Comparison of ENCODE assay signal across 1 cellular context in the genomic region with DNA sequence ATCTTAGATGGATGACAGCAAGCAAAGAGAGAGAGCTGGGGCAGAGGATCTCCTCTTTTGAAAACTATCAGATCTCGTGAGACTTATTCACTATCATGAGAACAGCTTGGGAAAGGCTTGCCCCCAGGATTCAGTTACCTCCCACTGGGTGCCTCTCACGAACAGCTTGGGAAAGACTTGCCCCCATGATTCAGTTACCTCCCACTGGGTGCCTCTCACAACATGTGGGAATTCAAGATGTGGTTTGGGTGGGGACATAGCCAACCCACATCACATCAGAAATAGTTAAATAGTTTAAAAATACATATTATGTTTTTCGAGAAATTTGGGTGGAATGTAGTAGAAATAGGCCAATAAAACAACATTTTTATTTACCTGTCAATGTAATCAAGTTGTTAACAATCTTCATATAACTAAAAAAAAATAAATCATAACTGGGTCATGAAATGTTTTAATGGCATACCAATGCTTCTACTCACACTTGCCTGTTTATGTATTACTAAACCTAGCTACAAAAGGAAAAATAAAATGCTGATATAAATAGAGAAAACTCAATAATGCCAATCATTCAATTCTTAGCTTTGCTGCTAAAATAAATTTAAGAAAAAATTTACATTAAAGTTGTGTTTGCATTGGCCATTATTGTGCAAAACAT.
TF ChIP-seq lines count a peak whose summit lies in the region.

No MANE protein-coding gene starts in this region.

TF ChIP-seq in H1, 55 proteins besides CTCF, POLR2A, EP300 and RAD21:
- TF ChIP-seq, protein P1, sequence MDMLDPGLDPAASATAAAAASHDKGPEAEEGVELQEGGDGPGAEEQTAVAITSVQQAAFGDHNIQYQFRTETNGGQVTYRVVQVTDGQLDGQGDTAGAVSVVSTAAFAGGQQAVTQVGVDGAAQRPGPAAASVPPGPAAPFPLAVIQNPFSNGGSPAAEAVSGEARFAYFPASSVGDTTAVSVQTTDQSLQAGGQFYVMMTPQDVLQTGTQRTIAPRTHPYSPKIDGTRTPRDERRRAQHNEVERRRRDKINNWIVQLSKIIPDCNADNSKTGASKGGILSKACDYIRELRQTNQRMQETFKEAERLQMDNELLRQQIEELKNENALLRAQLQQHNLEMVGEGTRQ (IDR thresholded peaks at IDR 0.05; ENCODE audit: low read length), result no peak
- TF ChIP-seq SAP30 (IDR thresholded peaks at IDR 0.05; ENCODE audit: insufficient read depth, insufficient replicate concordance, low read length) (no peak), MAFK (IDR thresholded peaks at IDR 0.05; ENCODE audit: low read depth, low read length) (no peak), HDAC2 (IDR thresholded peaks at IDR 0.05; ENCODE audit: borderline replicate concordance in 1 of 2, low read depth in 2 of 2, low read length in 2 of 2) (no peak), SP1 (IDR thresholded peaks at IDR 0.05; ENCODE audit: low read depth, low read length) (no peak), ZNF274 (IDR thresholded peaks at IDR 0.05; ENCODE audit: borderline replicate concordance, extremely low read depth, low read length) (no peak), CHD2 (IDR thresholded peaks at IDR 0.05; ENCODE audit: low read length) (no peak), HDAC6 (IDR thresholded peaks at IDR 0.05; ENCODE audit: low read depth, low read length) (no peak), CTBP2 (IDR thresholded peaks at IDR 0.05; ENCODE audit: borderline replicate concordance, insufficient read depth, insufficient read length, low read length) (no peak), PHF8 (conservative IDR thresholded peaks at IDR 0.05; ENCODE audit: low read depth, low read length) (no peak), JUND (IDR thresholded peaks at IDR 0.05; ENCODE audit: low read length) (no peak), POLR2AphosphoS5 (IDR thresholded peaks at IDR 0.05; ENCODE audit: low read depth, low read length) (no peak), BCL11A (IDR thresholded peaks at IDR 0.05; ENCODE audit: low read depth in 2 of 2, low read length in 2 of 2) (no peak), RFX5 (IDR thresholded peaks at IDR 0.05; ENCODE audit: borderline replicate concordance, low read depth, low read length) (no peak)
- TF ChIP-seq, protein P2, sequence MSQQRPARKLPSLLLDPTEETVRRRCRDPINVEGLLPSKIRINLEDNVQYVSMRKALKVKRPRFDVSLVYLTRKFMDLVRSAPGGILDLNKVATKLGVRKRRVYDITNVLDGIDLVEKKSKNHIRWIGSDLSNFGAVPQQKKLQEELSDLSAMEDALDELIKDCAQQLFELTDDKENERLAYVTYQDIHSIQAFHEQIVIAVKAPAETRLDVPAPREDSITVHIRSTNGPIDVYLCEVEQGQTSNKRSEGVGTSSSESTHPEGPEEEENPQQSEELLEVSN (IDR thresholded peaks at IDR 0.05), result no peak
